ENCODE assay signal across 19 cellular contexts in genomic region chr2:44582363-44583008, GRCh38.
DNase-seq lines count a peak whose midpoint lies in the region; ATAC-seq and TF ChIP-seq lines count a peak whose summit lies in the region.
"Had no signal": no experiment of that assay in that cellular context is flagged by ENCODE, and none has a peak within 500 bp of the region (broad histone marks: within the 10 kb centered on the region; RNA-seq: fewer than 3 reads in every experiment).

No MANE protein-coding gene starts in this region.

- H3K4me3 Mint-ChIP-seq in Caco-2 (ENCODE audit: unreplicated experiment) (peak overlapping the region; percentile 20), T-helper 17 cell (no peak overlapping the region)
- H3K4me3 Mint-ChIP-seq: activated CD4-positive, alpha-beta memory T cell treated with anti-CD3 and anti-CD28 coated beads, Interleukin-2, amount 10 ng/mL, durations not matched to agents 7 days and 5 days; activated T-cell treated with anti-CD3 and anti-CD28 coated beads, Interleukin-2, amount 50 U/mL, for 72 hours; mesothelial cell of epicardium had no signal

- H4K20me1 ChIP-seq in MM.1S (ENCODE audit: insufficient read depth, low read length) = no peaks in the 10 kb centered on the region
- H4K20me1 ChIP-seq in SK-N-SH (ENCODE audit: insufficient read depth) = no peaks in the 10 kb centered on the region

- ATAC-seq in left lobe of liver (peak; percentile 52), T-helper 17 cell (no peak)
- ATAC-seq: activated T-cell treated with anti-CD3 and anti-CD28 coated beads, Interleukin-2, amount 50 U/mL, for 72 hours; heart left ventricle; right cardiac atrium had no signal

- H3K9me3 ChIP-seq in Caco-2 = peaks cover 5% of the 10 kb centered on the region; the same call in 1 of the 2 replicates
- H3K9me3 ChIP-seq in MM.1S (replicated peaks; ENCODE audit: insufficient read depth, low read length) = no peaks in the 10 kb centered on the region
- no peaks in the 10 kb centered on the region for H3K9me3 ChIP-seq in T-helper 17 cell (ENCODE audit: control insufficient read depth, low read length, poor library complexity, severe bottlenecking)
- H3K9me3 ChIP-seq in SK-N-SH = no peaks in the 10 kb centered on the region
- H3K9me3 ChIP-seq: heart left ventricle, neutrophil had no signal

- H2AFZ ChIP-seq in MM.1S (ENCODE audit: low read length) = no peak overlapping the region
- H2AFZ ChIP-seq in SK-N-SH (ENCODE audit: low read depth) = no peak overlapping the region

- H3K27ac ChIP-seq in MM.1S (ENCODE audit: low read length) (no peak overlapping the region), SK-N-SH (ENCODE audit: low read depth in 2 of 2, low read length in 1 of 2) (no peak overlapping the region)
- H3K27ac ChIP-seq: heart left ventricle, neutrophil, WERI-Rb-1 had no signal

- H3K27ac Mint-ChIP-seq in Caco-2 (ENCODE audit: unreplicated experiment) (peak overlapping the region; percentile 67), T-helper 17 cell (no peak overlapping the region)
- H3K27ac Mint-ChIP-seq: activated CD4-positive, alpha-beta memory T cell treated with anti-CD3 and anti-CD28 coated beads, Interleukin-2, amount 10 ng/mL, durations not matched to agents 7 days and 5 days; activated T-cell treated with anti-CD3 and anti-CD28 coated beads, Interleukin-2, amount 50 U/mL, for 72 hours; mesothelial cell of epicardium had no signal

- 70% methylated on average over 3 of the region's 3 CpGs for WGBS in SK-N-SH (ENCODE audit: low lambda C conversion rate)

- TF ChIP-seq CTCF in Caco-2 (IDR thresholded peaks at IDR 0.05; ENCODE audit: insufficient read depth in 1 of 2, low read depth in 1 of 2, low read length in 1 of 2, severe bottlenecking in 1 of 2, unreplicated experiment in 1 of 2) (no peak), MM.1S (IDR thresholded peaks at IDR 0.05; ENCODE audit: low read length) (no peak), cardiac fibroblast (IDR thresholded peaks at IDR 0.05; ENCODE audit: low read depth, low read length) (no peak), SK-N-SH (IDR thresholded peaks at IDR 0.05) (no peak)

- BruUV-seq in Caco-2 (replicated peaks; lab: Mats Ljungman, UMichigan) = no TSS peak

- H3K9ac ChIP-seq in MM.1S (ENCODE audit: low read length) (no peak overlapping the region), SK-N-SH (no peak overlapping the region)

- no peaks in the 10 kb centered on the region for H3K27me3 ChIP-seq in Caco-2 (replicated peaks; ENCODE audit: control insufficient read depth, insufficient read depth, low read length)
- no peaks in the 10 kb centered on the region for H3K27me3 ChIP-seq in MM.1S (replicated peaks; ENCODE audit: insufficient read depth, low read length)
- no peaks in the 10 kb centered on the region for H3K27me3 ChIP-seq in SK-N-SH (ENCODE audit: insufficient read depth)
- H3K27me3 ChIP-seq: heart left ventricle, neutrophil had no signal

- no peak for TF ChIP-seq RAD21 in SK-N-SH (IDR thresholded peaks at IDR 0.05; ENCODE audit: low read length)

- TF ChIP-seq EP300 in SK-N-SH (IDR thresholded peaks at IDR 0.05; ENCODE audit: borderline replicate concordance in 1 of 2, low read depth in 1 of 2, low read length in 1 of 2) = no peak

- no peaks in the 10 kb centered on the region for H3K9me3 Mint-ChIP-seq in Caco-2 (ENCODE audit: unreplicated experiment)
- H3K9me3 Mint-ChIP-seq: activated CD4-positive, alpha-beta memory T cell treated with anti-CD3 and anti-CD28 coated beads, Interleukin-2, amount 10 ng/mL, durations not matched to agents 7 days and 5 days; activated T-cell treated with anti-CD3 and anti-CD28 coated beads, Interleukin-2, amount 50 U/mL, for 72 hours had no signal

- intact Hi-C loops in Caco-2 (cut with micrococcal nuclease; ENCODE audit: unreplicated experiment) = no loop called here

- H3K9me2 ChIP-seq in MM.1S (replicated peaks; ENCODE audit: insufficient read depth, low read length) (no peaks in the 10 kb centered on the region), SK-N-SH (no peaks in the 10 kb centered on the region)

- peaks cover 55% of the 10 kb centered on the region for H3K4me1 ChIP-seq in Caco-2
- peaks cover 21% of the 10 kb centered on the region for H3K4me1 ChIP-seq in MM.1S (ENCODE audit: low read length)
- peaks cover 2 to 4% of the 10 kb centered on the region in 2 experiments; a peak in 2 of 4 replicates for H3K4me1 ChIP-seq in SK-N-SH (ENCODE audit: control insufficient read depth in 1 of 2, insufficient read depth in 2 of 2, low read depth in 1 of 2, low read length in 1 of 2)

- DNase-seq in Caco-2 (peak in 1 of 2 experiments; percentile 41), MM.1S (peak; percentile 63), cardiac fibroblast (ENCODE audit: low read depth in 2 of 2) (peak; percentile 31 to 69), left lobe of liver (ENCODE audit: low spot score) (no peak), T-helper 17 cell (no peak), OCI-M2 (lab: John Stamatoyannopoulos, UW; ENCODE audit: unreplicated experiment) (no peak), SK-N-SH (no peak)
- no peak for DNase-seq in stimulated activated CD4-positive, alpha-beta T cell treated with anti-CD3 and anti-CD28 coated beads, Interleukin-4, amount 100 ng/mL, for 4 hours
- DNase-seq: activated CD4-positive, alpha-beta memory T cell treated with anti-CD3 and anti-CD28 coated beads, Interleukin-2, amount 10 ng/mL, durations not matched to agents 7 days and 5 days; activated T-cell treated with anti-CD3 and anti-CD28 coated beads, Interleukin-2, amount 50 U/mL, for 72 hours; heart left ventricle; NCI-H1048; NCI-H2081 treated with DMSO at 0.1 percent for 48 hours; NCI-H774; right cardiac atrium; RPMI8226; WERI-Rb-1 had no signal

- peaks cover 26% of the 10 kb centered on the region for H3K4me1 Mint-ChIP-seq in Caco-2 (ENCODE audit: low read depth, unreplicated experiment)
- H3K4me1 Mint-ChIP-seq in T-helper 17 cell = peaks cover 19% of the 10 kb centered on the region

- peak overlapping the region; percentile 11; the same call in 1 of the 2 replicates for H3K4me2 ChIP-seq in MM.1S (ENCODE audit: low read depth, low read length)
- H3K4me2 ChIP-seq in SK-N-SH = no peak overlapping the region

- CTCF ChIA-PET in Caco-2 (lab: Charles Lee) (interaction anchor here (1.1 kb wide), 1 partner anchor 103 kb away, joined by 6 read pairs; no protein-coding TSS in a partner anchor), SK-N-SH (lab: Yijun Ruan, JAX) (interaction anchor here (0.8 to 2.1 kb wide), 3 partner anchors 8 to 103 kb away, joined by 3 to 12 read pairs (median 3); no protein-coding TSS in a partner anchor)

- H3K79me2 ChIP-seq in MM.1S (ENCODE audit: low read length) = no peaks in the 10 kb centered on the region
- H3K79me2 ChIP-seq in SK-N-SH (ENCODE audit: insufficient read depth) = no peaks in the 10 kb centered on the region

- peaks cover 7% of the 10 kb centered on the region for H3F3A ChIP-seq in MM.1S (ENCODE audit: insufficient read depth, low read length)
- H3F3A ChIP-seq in SK-N-SH (replicated peaks; ENCODE audit: insufficient read depth) = peaks cover 6% of the 10 kb centered on the region

- no peak overlapping the region for H3K4me3 ChIP-seq in Caco-2 (ENCODE audit: low read depth, low read length)
- H3K4me3 ChIP-seq in MM.1S (ENCODE audit: low read length) = no peak overlapping the region
- H3K4me3 ChIP-seq in cardiac fibroblast (replicated peaks in 1 of 2; ENCODE audit: low read depth in 2 of 2, low read length in 2 of 2) = no peak overlapping the region
- no peak overlapping the region for H3K4me3 ChIP-seq in SK-N-SH (ENCODE audit: low read depth in 2 of 2, low read length in 1 of 2)
- H3K4me3 ChIP-seq: heart left ventricle had no signal

- H3K36me3 ChIP-seq in Caco-2 (ENCODE audit: control insufficient read depth, insufficient read depth, low read length) (no peaks in the 10 kb centered on the region), MM.1S (replicated peaks; ENCODE audit: insufficient read depth, low read length) (no peaks in the 10 kb centered on the region), SK-N-SH (replicated peaks in 1 of 2; ENCODE audit: control insufficient read depth in 1 of 2, insufficient read depth in 2 of 2, low read length in 1 of 2) (no peaks in the 10 kb centered on the region)
- H3K36me3 ChIP-seq: heart left ventricle, neutrophil, WERI-Rb-1 had no signal

- H3K36me3 Mint-ChIP-seq in Caco-2 (ENCODE audit: insufficient read depth, unreplicated experiment) (no peaks in the 10 kb centered on the region), T-helper 17 cell (ENCODE audit: low read depth) (no peaks in the 10 kb centered on the region)

- POLR2A ChIA-PET in Caco-2 (lab: Charles Lee) = no interaction called here
- POLR2A ChIA-PET in SK-N-SH (lab: Yijun Ruan, JAX) = no interaction called here

- H3K27me3 Mint-ChIP-seq in Caco-2 (ENCODE audit: insufficient read depth, unreplicated experiment) = no peaks in the 10 kb centered on the region
- no peaks in the 10 kb centered on the region for H3K27me3 Mint-ChIP-seq in T-helper 17 cell
- H3K27me3 Mint-ChIP-seq: activated CD4-positive, alpha-beta memory T cell treated with anti-CD3 and anti-CD28 coated beads, Interleukin-2, amount 10 ng/mL, durations not matched to agents 7 days and 5 days had no signal

TF ChIP-seq in SK-N-SH, 30 proteins besides CTCF, POLR2A, EP300 and RAD21 (continues in another document):
- no peak for TF ChIP-seq SIN3A (IDR thresholded peaks at IDR 0.05; ENCODE audit: borderline replicate concordance, low read depth, low read length)
- TF ChIP-seq REST (IDR thresholded peaks at IDR 0.05; ENCODE audit: low read depth, low read length) = no peak
- TF ChIP-seq MXI1 (IDR thresholded peaks at IDR 0.05; ENCODE audit: low read depth, low read length) = no peak

Comparison
In these comparisons a context has a peak if more than half of its experiments do, and no peak if none do; other contexts are left out.
1. DNase-seq: peak in MM.1S (single experiment) and cardiac fibroblast (2 of 2); none in left lobe of liver (single experiment), T-helper 17 cell (0 of 3), stimulated activated CD4-positive, alpha-beta T cell treated with anti-CD3 and anti-CD28 coated beads, Interleukin-4, amount 100 ng/mL, for 4 hours (0 of 2), OCI-M2 (single experiment) and SK-N-SH (single experiment).